In the genomic region with DNA sequence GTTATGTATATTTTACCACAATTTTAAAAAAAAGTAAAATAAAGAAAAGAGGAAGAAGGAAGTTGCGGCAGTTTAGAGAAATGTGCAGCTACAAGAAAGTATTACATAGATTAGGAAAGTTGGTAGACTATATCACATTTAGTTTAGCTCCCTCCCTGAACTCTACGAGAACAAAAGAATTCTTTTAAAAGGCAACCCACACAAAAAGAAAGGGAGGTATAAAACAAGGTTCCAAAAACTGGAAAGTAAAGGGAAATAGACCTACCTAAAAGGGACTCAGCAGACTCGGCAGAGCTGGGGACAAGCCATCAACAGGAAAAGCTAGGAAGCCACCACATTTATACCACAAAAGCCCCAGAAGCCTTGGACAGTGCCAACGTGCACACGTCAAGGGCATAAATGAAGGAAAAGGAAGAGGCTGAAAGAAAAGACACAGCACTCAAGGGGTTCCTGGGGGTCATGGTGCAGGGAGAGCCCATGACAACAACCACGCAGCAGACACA, we compare ENCODE assay signal across 10 cellular contexts. TPM values are rescaled to one million over a fixed set of nuclear protein-coding genes. Genes with fewer than 3 reads are reported as not detected.
DNase-seq lines count a peak whose midpoint lies in the region; ATAC-seq and TF ChIP-seq lines count a peak whose summit lies in the region.
"Had no signal": no experiment of that assay in that cellular context is flagged by ENCODE, and none has a peak within 500 bp of the region (broad histone marks: within the 10 kb centered on the region; RNA-seq: fewer than 3 reads in every experiment).

No MANE protein-coding gene starts in this region.

- no peak overlapping the region for H3K4me3 ChIP-seq in vagina

- POLR2A ChIA-PET in activated CD4-positive, alpha-beta memory T cell treated with anti-CD3 and anti-CD28 coated beads for 36 hours (lab: Charles Lee): interaction anchor here (0.6 to 0.9 kb wide), 3 partner anchors 15 to 82 kb away, joined by 3 read pairs; no protein-coding TSS in a partner anchor

- TF ChIP-seq POLR2A in vagina (IDR thresholded peaks at IDR 0.05): no peak

- no peak for ATAC-seq in stimulated activated naive CD8-positive, alpha-beta T cell treated with anti-CD3 and anti-CD28 coated beads, Interleukin-15, Interleukin-2, amounts not matched to agents 100 U/mL and 50 U/mL, for 24 hours
- no peak for ATAC-seq in GM19395 (IDR thresholded peaks at IDR 0.05; ENCODE audit: unreplicated experiment)
- ATAC-seq in HG02623 (IDR thresholded peaks at IDR 0.05; ENCODE audit: unreplicated experiment): no peak

- peaks cover 0 to 42% of the 10 kb centered on the region in 2 donors for H3K36me3 ChIP-seq in vagina

- H3K9me3 Mint-ChIP-seq in stimulated activated naive CD8-positive, alpha-beta T cell treated with anti-CD3 and anti-CD28 coated beads, Interleukin-15, Interleukin-2, amounts not matched to agents 100 ng/mL and 50 ng/mL, for 24 hours: no peaks in the 10 kb centered on the region
- H3K9me3 Mint-ChIP-seq in activated CD4-positive, alpha-beta memory T cell treated with anti-CD3 and anti-CD28 coated beads for 36 hours: no peaks in the 10 kb centered on the region

- intact Hi-C loops in activated CD4-positive, alpha-beta memory T cell treated with anti-CD3 and anti-CD28 coated beads for 36 hours (cut with micrococcal nuclease): no loop called here
- intact Hi-C loops in vagina (cut with DNase I): no loop called here

- H3K27ac ChIP-seq in layer of hippocampus (ENCODE audit: low read depth, low read length): peak overlapping the region; percentile 38
- H3K27ac ChIP-seq in vagina: peak overlapping the region; percentile 34

- peaks cover 67% of the 10 kb centered on the region for H3K4me1 Mint-ChIP-seq in stimulated activated naive CD8-positive, alpha-beta T cell treated with anti-CD3 and anti-CD28 coated beads, Interleukin-15, Interleukin-2, amounts not matched to agents 100 ng/mL and 50 ng/mL, for 24 hours (ENCODE audit: low read depth)
- peaks cover 43% of the 10 kb centered on the region for H3K4me1 Mint-ChIP-seq in activated CD4-positive, alpha-beta memory T cell treated with anti-CD3 and anti-CD28 coated beads for 36 hours (ENCODE audit: low read depth)

- peak overlapping the region; percentile 69 for H3K27ac Mint-ChIP-seq in stimulated activated naive CD8-positive, alpha-beta T cell treated with anti-CD3 and anti-CD28 coated beads, Interleukin-15, Interleukin-2, amounts not matched to agents 100 ng/mL and 50 ng/mL, for 24 hours
- H3K27ac Mint-ChIP-seq in activated CD4-positive, alpha-beta memory T cell treated with anti-CD3 and anti-CD28 coated beads for 36 hours: peak overlapping the region; percentile 66

- H3K27me3 ChIP-seq in layer of hippocampus (ENCODE audit: control insufficient read depth, insufficient read depth, low read length) (no peaks in the 10 kb centered on the region), vagina (no peaks in the 10 kb centered on the region)

- peaks cover 44% of the 10 kb centered on the region for H3K4me1 ChIP-seq in vagina

- no peaks in the 10 kb centered on the region for H3K9me3 ChIP-seq in vagina
- H3K9me3 ChIP-seq: Caco-2 had no signal

- TF ChIP-seq CTCF in vagina (IDR thresholded peaks at IDR 0.05): no peak

- no peaks in the 10 kb centered on the region for H3K27me3 Mint-ChIP-seq in stimulated activated naive CD8-positive, alpha-beta T cell treated with anti-CD3 and anti-CD28 coated beads, Interleukin-15, Interleukin-2, amounts not matched to agents 100 ng/mL and 50 ng/mL, for 24 hours
- no peaks in the 10 kb centered on the region for H3K27me3 Mint-ChIP-seq in activated CD4-positive, alpha-beta memory T cell treated with anti-CD3 and anti-CD28 coated beads for 36 hours

- H3K4me3 Mint-ChIP-seq in stimulated activated naive CD8-positive, alpha-beta T cell treated with anti-CD3 and anti-CD28 coated beads, Interleukin-15, Interleukin-2, amounts not matched to agents 100 ng/mL and 50 ng/mL, for 24 hours: peak overlapping the region; percentile 50
- H3K4me3 Mint-ChIP-seq in activated CD4-positive, alpha-beta memory T cell treated with anti-CD3 and anti-CD28 coated beads for 36 hours: no peak overlapping the region

- no peak for DNase-seq in stimulated activated naive CD8-positive, alpha-beta T cell treated with anti-CD3 and anti-CD28 coated beads, Interleukin-15, Interleukin-2, amounts not matched to agents 100 U/mL and 50 U/mL, for 24 hours
- DNase-seq in activated CD4-positive, alpha-beta memory T cell treated with anti-CD3 and anti-CD28 coated beads for 36 hours: no peak
- no peak for DNase-seq in vagina (ENCODE audit: extremely low spot score in 2 of 2)
- no peak for DNase-seq in mesenteric fat pad (ENCODE audit: low spot score)
- DNase-seq: Caco-2, NCI-H345 had no signal

- CTCF ChIA-PET in activated CD4-positive, alpha-beta memory T cell treated with anti-CD3 and anti-CD28 coated beads for 36 hours (lab: Charles Lee): interaction anchor here (1.9 kb wide), 1 partner anchor 83 kb away, joined by 6 read pairs; no protein-coding TSS in a partner anchor

- peaks cover 41% of the 10 kb centered on the region for H3K36me3 Mint-ChIP-seq in stimulated activated naive CD8-positive, alpha-beta T cell treated with anti-CD3 and anti-CD28 coated beads, Interleukin-15, Interleukin-2, amounts not matched to agents 100 ng/mL and 50 ng/mL, for 24 hours (ENCODE audit: low read depth)
- peaks cover 25% of the 10 kb centered on the region for H3K36me3 Mint-ChIP-seq in activated CD4-positive, alpha-beta memory T cell treated with anti-CD3 and anti-CD28 coated beads for 36 hours

RNA-seq across cellular contexts. Expression of gene TMEM127, which starts 9.1 kb away (rescaled TPM):
- total RNA-seq in activated CD4-positive, alpha-beta memory T cell treated with anti-CD3 and anti-CD28 coated beads for 36 hours: 10 to 100 TPM; 19.3 to 22.2 TPM
- total RNA-seq in vagina: 40.0 TPM
- total RNA-seq in mesenteric fat pad: 58.7 TPM

RNA-seq across cellular contexts. Expression of gene CIAO1, which starts 9.4 kb away (rescaled TPM):
- total RNA-seq in activated CD4-positive, alpha-beta memory T cell treated with anti-CD3 and anti-CD28 coated beads for 36 hours: 10 to 100 TPM; 86.6 to 87.1 TPM
- total RNA-seq in vagina: 92.6 TPM
- total RNA-seq in mesenteric fat pad: 71.0 TPM

RNA-seq across cellular contexts. Expression of gene STARD7, which starts 48.0 kb away (rescaled TPM):
- total RNA-seq in activated CD4-positive, alpha-beta memory T cell treated with anti-CD3 and anti-CD28 coated beads for 36 hours: 100 to 1,000 TPM; 173 to 181 TPM
- total RNA-seq in vagina (69.5 TPM), mesenteric fat pad (107 TPM)

RNA-seq across cellular contexts. Expression of gene SNRNP200, which starts 48.7 kb away (rescaled TPM):
- total RNA-seq in activated CD4-positive, alpha-beta memory T cell treated with anti-CD3 and anti-CD28 coated beads for 36 hours: 100 to 1,000 TPM; 165 to 175 TPM
- total RNA-seq in vagina (129 TPM), mesenteric fat pad (87.2 TPM)
